26 cellular contexts compared by ENCODE assay signal in genomic region chr19:46773018-46773399, GRCh38.
"Had no signal": no experiment of that assay in that cellular context is flagged by ENCODE, and none has a peak within 500 bp of the region (broad histone marks: within the 10 kb centered on the region; RNA-seq: fewer than 3 reads in every experiment).

No MANE protein-coding gene starts in this region.

- H3K4me3 Mint-ChIP-seq: activated naive CD4-positive, alpha-beta T cell treated with anti-CD3 and anti-CD28 coated beads, Interleukin-2, amount 10 ng/mL, durations not matched to agents 7 days and 5 days; natural killer cell; stimulated activated effector memory CD8-positive, alpha-beta T cell treated with anti-CD3 and anti-CD28 coated beads, Interleukin-12 subunit alpha, Interleukin-12 subunit beta, amount 100 ng/mL, for 72 hours had no signal

- H3K27ac ChIP-seq: body of pancreas, colonic mucosa, dorsolateral prefrontal cortex, gastroesophageal sphincter, hepatocyte, left ventricle myocardium inferior, ovary, prostate gland, skin epidermis, stomach, thyroid gland, vagina had no signal

- H3K9me3 Mint-ChIP-seq: activated naive CD4-positive, alpha-beta T cell treated with anti-CD3 and anti-CD28 coated beads, Interleukin-2, amount 10 ng/mL, durations not matched to agents 7 days and 5 days; natural killer cell; stimulated activated effector memory CD8-positive, alpha-beta T cell treated with anti-CD3 and anti-CD28 coated beads, Interleukin-12 subunit alpha, Interleukin-12 subunit beta, amount 100 ng/mL, for 72 hours had no signal

- H3K27me3 Mint-ChIP-seq: activated naive CD4-positive, alpha-beta T cell treated with anti-CD3 and anti-CD28 coated beads, Interleukin-2, amount 10 ng/mL, durations not matched to agents 7 days and 5 days had no signal

- ATAC-seq: body of pancreas, gastroesophageal sphincter, natural killer cell, sciatic nerve had no signal

- DNase-seq: activated CD8-positive, alpha-beta memory T cell treated with anti-CD3 and anti-CD28 coated beads for 24 hours; activated effector memory CD4-positive, alpha-beta T cell treated with anti-CD3 and anti-CD28 coated beads, Interleukin-2, amount 50 U/mL, for 16 hours; activated naive CD4-positive, alpha-beta T cell treated with anti-CD3 and anti-CD28 coated beads, Interleukin-2, amount 10 ng/mL, durations not matched to agents 7 days and 5 days; aorta; body of pancreas; colonic mucosa; dorsolateral prefrontal cortex; effector memory CD4-positive, alpha-beta T cell; islet precursor cell; left ventricle myocardium inferior; mesendoderm; natural killer cell; ovary; retina; stimulated activated CD4-positive, alpha-beta T cell treated with anti-CD3 and anti-CD28 coated beads, Interleukin-12 subunit alpha, Interleukin-12 subunit beta, amount 100 ng/mL, for 4 hours; stimulated activated CD4-positive, alpha-beta T cell treated with anti-CD3 and anti-CD28 coated beads, Interleukin-4, amount 100 ng/mL, for 24 hours; stomach; T-helper 2 cell; thyroid gland had no signal

- H3K27ac Mint-ChIP-seq: activated naive CD4-positive, alpha-beta T cell treated with anti-CD3 and anti-CD28 coated beads, Interleukin-2, amount 10 ng/mL, durations not matched to agents 7 days and 5 days; natural killer cell; stimulated activated effector memory CD8-positive, alpha-beta T cell treated with anti-CD3 and anti-CD28 coated beads, Interleukin-12 subunit alpha, Interleukin-12 subunit beta, amount 100 ng/mL, for 72 hours had no signal
